ENCODE assay signal across 1 cellular context in genomic region chr14:24080888-24081738, GRCh38.
TF ChIP-seq lines count a peak whose summit lies in the region.

No MANE protein-coding gene starts in this region.

TF ChIP-seq in K562, 482 proteins besides CTCF, POLR2A, EP300 and RAD21 (continues in another document):
- TF ChIP-seq UBTF (IDR thresholded peaks at IDR 0.05; ENCODE audit: borderline replicate concordance in 1 of 2, low read depth in 2 of 2, low read length in 2 of 2) (0 out of 4 replicates have a peak, but pooled peaks of 1 of the 2 experiments have one; percentile 29), SMAD3 (CRISPR knock-in tag; conservative IDR thresholded peaks at IDR 0.05) (no peak), NRF1 (conservative IDR thresholded peaks at IDR 0.05 in 1 of 2, IDR thresholded peaks at IDR 0.05 in 1 of 2) (peak; percentile 71 to 76; a peak in 3 of 4 replicates), POLR2AphosphoS5 (IDR thresholded peaks at IDR 0.05; ENCODE audit: control insufficient read depth, insufficient read depth, low read depth, low read length) (no peak), ZFX (CRISPR knock-in tag; IDR thresholded peaks at IDR 0.05) (peak; percentile 82), SAP30 (IDR thresholded peaks at IDR 0.05; ENCODE audit: borderline replicate concordance, insufficient read depth, low read depth, low read length, poor library complexity, severe bottlenecking) (peak; percentile 25), MEF2D (tag; conservative IDR thresholded peaks at IDR 0.05; ENCODE audit: low read depth) (no peak), MAFF (IDR thresholded peaks at IDR 0.05; ENCODE audit: low read length) (0 out of 2 replicates have a peak, but pooled peaks have one; percentile 10), DMBX1 (CRISPR knock-in tag; IDR thresholded peaks at IDR 0.05; ENCODE audit: borderline replicate concordance) (no peak), ZBTB7A (IDR thresholded peaks at IDR 0.05; ENCODE audit: borderline replicate concordance, control insufficient read depth, low read depth, low read length) (peak; percentile 37; the same call in 1 of the 2 replicates), GABPA (tag; conservative IDR thresholded peaks at IDR 0.05; ENCODE audit: low read depth) (0 out of 2 replicates have a peak, but pooled peaks have one; percentile 35), PREB (CRISPR knock-in tag; IDR thresholded peaks at IDR 0.05) (no peak), VEZF1 (CRISPR knock-in tag; IDR thresholded peaks at IDR 0.05) (peak; percentile 52), PTTG1 (tag; IDR thresholded peaks at IDR 0.05; ENCODE audit: low read depth) (no peak), ZNF668 (CRISPR knock-in tag; IDR thresholded peaks at IDR 0.05) (no peak), MYC (IDR thresholded peaks at IDR 0.05; ENCODE audit: low read depth, low read length) (0 out of 2 replicates have a peak, but pooled peaks have one; percentile 15), MYC (CRISPR knock-in tag; IDR thresholded peaks at IDR 0.05; ENCODE audit: borderline replicate concordance, low read depth) (no peak), BDP1 (IDR thresholded peaks at IDR 0.05; ENCODE audit: insufficient read depth, insufficient read length) (no peak), PCBP1 (IDR thresholded peaks at IDR 0.05; ENCODE audit: low read depth, low read length, poor library complexity, severe bottlenecking) (no peak), CREB1 (IDR thresholded peaks at IDR 0.05) (no peak), CREB1 (CRISPR knock-in tag; IDR thresholded peaks at IDR 0.05) (0 out of 2 replicates have a peak, but pooled peaks have one; percentile 15), REST (CRISPR knock-in tag; IDR thresholded peaks at IDR 0.05; ENCODE audit: low read depth) (no peak), HIVEP1 (CRISPR knock-in tag; IDR thresholded peaks at IDR 0.05) (no peak), BHLHE40 (IDR thresholded peaks at IDR 0.05; ENCODE audit: low read length) (peak; percentile 51; the same call in 1 of the 2 replicates), PRPF4 (IDR thresholded peaks at IDR 0.05; ENCODE audit: insufficient read depth, low read depth, low read length, poor library complexity, severe bottlenecking) (no peak), HBP1 (CRISPR knock-in tag; IDR thresholded peaks at IDR 0.05) (no peak), DACH1 (IDR thresholded peaks at IDR 0.05; ENCODE audit: partially characterized antibody) (no peak), ESRRA (IDR thresholded peaks at IDR 0.05; ENCODE audit: borderline replicate concordance, low read depth) (no peak), NFE2 (IDR thresholded peaks at IDR 0.05; ENCODE audit: low read depth) (peak; percentile 72), KLF10 (CRISPR knock-in tag; IDR thresholded peaks at IDR 0.05) (no peak), ATF1 (CRISPR knock-in tag; IDR thresholded peaks at IDR 0.05) (no peak), ATF1 (tag; IDR thresholded peaks at IDR 0.05) (peak; percentile 41), ZNF592 (IDR thresholded peaks at IDR 0.05) (peak; percentile 63; the same call in 1 of the 2 replicates), ZNF316 (IDR thresholded peaks at IDR 0.05) (peak; percentile 24; the same call in 1 of the 2 replicates), MBD2 (IDR thresholded peaks at IDR 0.05; ENCODE audit: borderline replicate concordance, low read depth) (no peak), XRCC5 (IDR thresholded peaks at IDR 0.05; ENCODE audit: low read depth, low read length) (no peak; the same call in 1 of the 2 replicates), ILF3 (IDR thresholded peaks at IDR 0.05; ENCODE audit: borderline replicate concordance) (no peak), ZNF274 (IDR thresholded peaks at IDR 0.05; ENCODE audit: borderline replicate concordance, low read depth, low read length) (no peak), SRF (CRISPR knock-in tag; IDR thresholded peaks at IDR 0.05) (no peak), NBN (IDR thresholded peaks at IDR 0.05; ENCODE audit: low read depth) (no peak), ZC3H11A (IDR thresholded peaks at IDR 0.05; ENCODE audit: low read depth, low read length) (no peak), FIP1L1 (IDR thresholded peaks at IDR 0.05; ENCODE audit: low read depth, low read length, poor library complexity, severe bottlenecking) (no peak), BCL6 (CRISPR knock-in tag; IDR thresholded peaks at IDR 0.05) (no peak), RBBP5 (IDR thresholded peaks at IDR 0.05; ENCODE audit: borderline replicate concordance, insufficient read depth, low read length, poor library complexity, severe bottlenecking) (peak; percentile 60), HNRNPH1 (optimal IDR thresholded peaks at IDR 0.05; ENCODE audit: low read depth, low read length) (no peak), MECOM (CRISPR knock-in tag; IDR thresholded peaks at IDR 0.05) (no peak), NONO (IDR thresholded peaks at IDR 0.05; ENCODE audit: low read depth in 2 of 2, low read length in 1 of 2) (peak in 1 of 2 experiments; percentile 39; a peak in 1 of 4 replicates), FOXP1 (CRISPR knock-in tag; IDR thresholded peaks at IDR 0.05) (peak; percentile 47; the same call in 1 of the 2 replicates), SUPT5H (IDR thresholded peaks at IDR 0.05) (peak; percentile 48; the same call in 1 of the 2 replicates), RB1 (IDR thresholded peaks at IDR 0.05; ENCODE audit: low read depth) (peak; percentile 81), NFXL1 (CRISPR knock-in tag; IDR thresholded peaks at IDR 0.05) (no peak), HDAC3 (IDR thresholded peaks at IDR 0.05; ENCODE audit: borderline replicate concordance, partially characterized antibody) (no peak), POLR2AphosphoS2 (IDR thresholded peaks at IDR 0.05; ENCODE audit: low read length) (no peak), SIN3A (IDR thresholded peaks at IDR 0.05; ENCODE audit: borderline replicate concordance in 2 of 2, control insufficient read depth in 1 of 2, low read depth in 2 of 2, low read length in 2 of 2) (peak; percentile 16 to 30; a peak in 1 of 4 replicates), HMG20A (CRISPR knock-in tag; conservative IDR thresholded peaks at IDR 0.05) (no peak), CREM (IDR thresholded peaks at IDR 0.05; ENCODE audit: low read depth) (peak; percentile 52), RBFOX2 (IDR thresholded peaks at IDR 0.05; ENCODE audit: low read depth, low read length) (peak; percentile 76), DEAF1 (CRISPR knock-in tag; IDR thresholded peaks at IDR 0.05) (no peak)
